Comparison of ENCODE assay signal across 35 cellular contexts in genomic region chr4:134390327-134390726, GRCh38.
"Had no signal": no experiment of that assay in that cellular context is flagged by ENCODE, and none has a peak within 500 bp of the region (broad histone marks: within the 10 kb centered on the region; RNA-seq: fewer than 3 reads in every experiment).

No MANE protein-coding gene starts in this region.

- H3K27ac ChIP-seq: KMS-11 had no signal

- H3K9me3 ChIP-seq: MG63 had no signal

- H3K27me3 ChIP-seq: MG63 had no signal

- DNase-seq: Karpas-422, Kasumi-1, MG63, MM.1S, MV-4-11, NCI-H1048, NCI-H1092, NCI-H1092 treated with DMSO at 0.1 percent for 48 hours, NCI-H1105, NCI-H1105 treated with DMSO at 0.1 percent for 48 hours, NCI-H1417, NCI-H1417 treated with DMSO at 0.1 percent for 48 hours, NCI-H1436, NCI-H1436 treated with DMSO at 0.1 percent for 48 hours, NCI-H146, NCI-H1694, NCI-H1694 treated with DMSO at 0.1 percent for 48 hours, NCI-H187, NCI-H187 treated with DMSO at 0.1 percent for 48 hours, NCI-H1930, NCI-H2029, NCI-H2029 treated with DMSO at 0.1 percent for 48 hours, NCI-H2081, NCI-H2081 treated with DMSO at 0.1 percent for 48 hours, NCI-H2107, NCI-H2171, NCI-H2171 treated with DMSO at 0.1 percent for 48 hours, NCI-H2227 treated with DMSO at 0.1 percent for 48 hours, NCI-H226, NCI-H345, NCI-H446, NCI-H446 treated with DMSO at 0.1 percent for 48 hours, NCI-H510A, NCI-H510A treated with DMSO at 0.1 percent for 48 hours had no signal

- H3K9ac ChIP-seq: KMS-11 had no signal

- H3K4me2 ChIP-seq: KMS-11 had no signal

- H3K4me3 ChIP-seq: MG63 had no signal

- H3K36me3 ChIP-seq: MG63 had no signal
